ENCODE assay signal across 13 cellular contexts in the genomic region with DNA sequence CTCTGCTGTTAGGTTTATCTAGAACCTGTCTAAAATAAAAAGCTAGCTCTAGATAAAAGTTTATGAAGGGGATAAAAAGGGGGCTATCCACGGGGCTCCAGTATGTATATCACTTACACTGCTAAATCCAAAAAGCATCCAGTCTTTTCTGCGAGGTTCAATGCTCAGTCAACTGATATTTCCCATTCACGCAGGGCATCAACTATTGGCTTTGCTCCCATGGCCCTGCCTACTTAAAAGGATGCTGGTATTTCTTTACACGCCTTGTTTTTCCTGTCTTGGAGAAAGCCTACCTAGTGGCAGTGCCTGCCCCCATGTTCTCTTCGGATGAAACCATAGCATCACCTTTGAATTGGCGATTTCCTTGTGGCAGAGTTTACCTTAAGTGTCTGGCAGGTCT. TPM values are rescaled to one million over a fixed set of nuclear protein-coding genes. Genes with fewer than 3 reads are reported as not detected.
A peak's percentile ranks its signal among the peaks of the same experiment; 100 is the strongest.
DNase-seq lines count a peak whose midpoint lies in the region; ATAC-seq and TF ChIP-seq lines count a peak whose summit lies in the region.
"Had no signal": no experiment of that assay in that cellular context is flagged by ENCODE, and none has a peak within 500 bp of the region (broad histone marks: within the 10 kb centered on the region; RNA-seq: fewer than 3 reads in every experiment).

No MANE protein-coding gene starts in this region.

- intact Hi-C loops in heart right ventricle (cut with DNase I): loop anchor here in 4 of 10 donors (5.0 to 10.0 kb wide), 6 partner anchors 34 to 231 kb away; no protein-coding TSS in a partner anchor
- intact Hi-C loops in Right ventricle myocardium inferior (cut with DNase I): loop anchor here (2.0 to 5.0 kb wide), 2 partner anchors 34 to 226 kb away; no protein-coding TSS in a partner anchor
- intact Hi-C loops in prostate gland (cut with DNase I): no loop called here

- H3K4me1 ChIP-seq in heart right ventricle (peaks cover 33 to 100% (median 89%) of the 10 kb centered on the region in 9 donors), adipocyte (ENCODE audit: control insufficient read depth, insufficient read depth, low read length) (peaks cover 64% of the 10 kb centered on the region), thoracic aorta (ENCODE audit: control insufficient read depth in 1 of 2, low read depth in 2 of 2) (peaks cover 16 to 94% of the 10 kb centered on the region in 2 donors), prostate gland (replicated peaks) (no peaks in the 10 kb centered on the region)

- H3K27me3 ChIP-seq in heart right ventricle (peaks cover 0 to 10% (median 0%) of the 10 kb centered on the region in 7 donors), adipocyte (replicated peaks; ENCODE audit: control insufficient read depth, insufficient read depth, low read length) (no peaks in the 10 kb centered on the region), thoracic aorta (replicated peaks; ENCODE audit: insufficient read depth) (no peaks in the 10 kb centered on the region), prostate gland (replicated peaks; ENCODE audit: insufficient read depth) (no peaks in the 10 kb centered on the region)

- TF ChIP-seq CTCF in heart right ventricle (IDR thresholded peaks at IDR 0.05) (no peak), thoracic aorta (IDR thresholded peaks at IDR 0.05) (no peak), prostate gland (IDR thresholded peaks at IDR 0.05) (no peak)

- ATAC-seq in heart right ventricle (no peak), Right ventricle myocardium inferior (no peak), thoracic aorta (ENCODE audit: insufficient number of reproducible peaks, low FRiP score, low read depth) (no peak)
- ATAC-seq: activated CD4-positive, CD25-positive, alpha-beta regulatory T cell treated with anti-CD3 and anti-CD28 coated beads, Interleukin-2, amount 50 U/mL, for 24 hours; stimulated activated naive CD8-positive, alpha-beta T cell treated with anti-CD3 and anti-CD28 coated beads, Interleukin-15, amount 100 ng/mL, for 72 hours had no signal

- peak overlapping the region in 9 of 10 donors; percentile 30 to 95 (median 68) for H3K27ac ChIP-seq in heart right ventricle
- peak overlapping the region; percentile 7 to 36 for H3K27ac ChIP-seq in thoracic aorta
- no peak overlapping the region for H3K27ac ChIP-seq in prostate gland

- DNase-seq in heart right ventricle (no peak), Right ventricle myocardium inferior (ENCODE audit: missing footprints) (no peak), adipocyte (ENCODE audit: low read depth) (no peak), fibroblast of peridontal ligament (ENCODE audit: extremely low read depth) (peak; percentile 6), thoracic aorta (ENCODE audit: low spot score) (no peak), NCI-H2107 treated with DMSO at 0.1 percent for 48 hours (lab: John Stamatoyannopoulos, UW; ENCODE audit: unreplicated experiment) (no peak), prostate gland (ENCODE audit: low spot score) (no peak), HK-2 (ENCODE audit: unreplicated experiment) (no peak)
- DNase-seq: hippocampal formation; Karpas-422; posterior cingulate gyrus; stimulated activated naive CD8-positive, alpha-beta T cell treated with anti-CD3 and anti-CD28 coated beads, Interleukin-15, amount 100 ng/mL, for 72 hours had no signal

- H3K4me3 ChIP-seq in heart right ventricle: peak overlapping the region in 5 of 10 donors; percentile 3 to 25 (median 10)
- no peak overlapping the region for H3K4me3 ChIP-seq in adipocyte (ENCODE audit: low read length)
- no peak overlapping the region for H3K4me3 ChIP-seq in thoracic aorta
- H3K4me3 ChIP-seq in prostate gland: no peak overlapping the region

- WGBS in heart right ventricle, 2 donors: 46 to 56% methylated on average over 6 of the region's 6 CpGs
- 70% methylated on average over 6 of the region's 6 CpGs for WGBS in prostate gland

- no peak for TF ChIP-seq POLR2A in prostate gland (IDR thresholded peaks at IDR 0.05)

- H3K9ac ChIP-seq in adipocyte (ENCODE audit: low read length): peak overlapping the region; percentile 18

- H3K9me3 ChIP-seq in heart right ventricle: no peaks in the 10 kb centered on the region
- no peaks in the 10 kb centered on the region for H3K9me3 ChIP-seq in adipocyte (ENCODE audit: control insufficient read depth, low read length)
- H3K9me3 ChIP-seq in thoracic aorta: no peaks in the 10 kb centered on the region
- H3K9me3 ChIP-seq in prostate gland: no peaks in the 10 kb centered on the region

- peaks cover 0 to 43% (median 0%) of the 10 kb centered on the region in 9 donors for H3K36me3 ChIP-seq in heart right ventricle
- peaks cover 31% of the 10 kb centered on the region for H3K36me3 ChIP-seq in adipocyte (ENCODE audit: control insufficient read depth, insufficient read depth, low read length, severe bottlenecking)
- H3K36me3 ChIP-seq in thoracic aorta: peaks cover 12% of the 10 kb centered on the region
- no peaks in the 10 kb centered on the region for H3K36me3 ChIP-seq in prostate gland

RNA-seq across cellular contexts. Expression of a gene that starts 8.1 kb away (rescaled TPM):
- total RNA-seq in heart right ventricle (10 to 100 TPM in 5 of 10 donors, 1 to 10 TPM in 5; 7.4 to 13.7 (median 10.1) TPM), Right ventricle myocardium inferior (9.7 TPM), thoracic aorta (100 to 1,000 TPM in 1 of 2 donors, 10 to 100 TPM in 1; 63.4 to 136 TPM), prostate gland (10 to 100 TPM in 1 of 2 donors, 1 to 10 TPM in 1; 7.5 to 11.5 TPM)
- polyA plus RNA-seq in heart right ventricle: 1 to 10 TPM; 5.0 to 5.5 TPM

Comparison
In these comparisons a context has a peak if more than half of its experiments do, and no peak if none do; other contexts are left out.
1. H3K27ac ChIP-seq: peak in heart right ventricle (9 of 10) and thoracic aorta (2 of 2); none in prostate gland (0 of 2).